24 cellular contexts compared by ENCODE assay signal in the genomic region with DNA sequence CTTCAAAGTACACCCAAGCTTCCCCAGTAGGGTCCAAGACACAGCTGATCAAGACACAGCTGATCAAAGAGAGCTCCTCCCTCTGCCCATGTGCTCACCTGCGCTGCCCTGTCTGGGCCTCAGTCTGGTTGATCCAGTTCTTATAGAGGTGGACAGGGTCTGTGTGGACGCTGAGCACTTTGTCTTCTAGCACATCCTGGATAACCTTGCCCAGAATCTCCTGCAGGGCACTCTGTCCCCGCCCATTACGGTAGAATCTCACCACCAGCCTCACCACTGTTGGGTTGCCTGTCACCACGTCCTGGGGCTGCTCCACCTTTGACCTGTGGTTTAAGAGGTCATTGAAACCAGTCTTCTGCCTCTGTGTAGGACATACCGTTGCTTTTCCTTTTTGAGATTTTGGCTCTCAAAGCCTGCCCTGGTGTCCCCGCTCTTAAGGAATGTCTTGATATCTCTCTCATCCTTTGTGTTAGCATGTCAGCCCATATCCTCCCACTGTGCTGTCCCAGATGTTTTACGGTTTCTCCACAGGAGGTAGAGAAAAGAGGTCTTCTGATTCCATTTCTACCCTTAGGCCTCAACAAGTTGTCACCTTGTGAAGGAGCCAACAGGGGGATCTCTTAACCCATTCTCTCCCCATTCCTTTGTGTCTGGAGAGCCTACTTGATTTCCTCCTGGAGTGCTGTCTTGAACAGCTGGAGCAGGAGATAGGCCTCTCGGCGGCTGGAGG. TPM values are rescaled to one million over a fixed set of nuclear protein-coding genes. Genes with fewer than 3 reads are reported as not detected.
"Had no signal": no experiment of that assay in that cellular context is flagged by ENCODE, and none has a peak within 500 bp of the region (broad histone marks: within the 10 kb centered on the region; RNA-seq: fewer than 3 reads in every experiment).

No MANE protein-coding gene starts in this region.

- H3K27ac ChIP-seq: heart left ventricle, neural progenitor cell, prostate gland, transverse colon, WERI-Rb-1 had no signal

- ATAC-seq: naive thymus-derived CD8-positive, alpha-beta T cell; stimulated activated naive B cell treated with anti-CD40 and anti-IgM and Interleukin-4, amounts not matched to agents 10 μg/mL and 1 μg/mL and 100 μg/mL, for 72 hours had no signal

- H3K9me3 ChIP-seq: heart left ventricle, prostate gland, transverse colon had no signal

- DNase-seq: activated CD4-positive, alpha-beta T cell treated with anti-CD3 and anti-CD28 coated beads for 1 hour; activated CD4-positive, alpha-beta T cell treated with anti-CD3 and anti-CD28 coated beads, Interleukin-2, amount 50 U/mL, for 1 hour; activated naive CD4-positive, alpha-beta T cell; activated T-cell treated with anti-CD3 and anti-CD28 coated beads, Interleukin-2, amount 50 U/mL, for 1 hour; amniotic stem cell; cerebellar nuclear complex; cortex of kidney; heart left ventricle; islet precursor cell; left cardiac atrium; naive thymus-derived CD8-positive, alpha-beta T cell; stimulated activated CD4-positive, alpha-beta T cell treated with anti-CD3 and anti-CD28 coated beads, Interleukin-2, amount 100 ng/mL, for 48 hours; stimulated activated CD8-positive, alpha-beta memory T cell treated with anti-CD3 and anti-CD28 coated beads, Interleukin-4, amount 100 ng/mL, for 48 hours; stimulated activated naive B cell treated with anti-CD40 and anti-IgM and Interleukin-4, amounts not matched to agents 10 μg/mL and 1 μg/mL and 100 μg/mL, for 72 hours; T-helper 1 cell; transverse colon; WERI-Rb-1 had no signal

- H3K9me3 Mint-ChIP-seq: naive thymus-derived CD8-positive, alpha-beta T cell; neural progenitor cell; stimulated activated naive B cell treated with anti-CD40 and anti-IgM and Interleukin-4, amounts not matched to agents 10 μg/mL and 1 μg/mL and 100 μg/mL, for 72 hours had no signal

- H3K27ac Mint-ChIP-seq: activated naive CD8-positive, alpha-beta T cell; neural progenitor cell; stimulated activated naive B cell treated with anti-CD40 and anti-IgM and Interleukin-4, amounts not matched to agents 10 μg/mL and 1 μg/mL and 100 μg/mL, for 72 hours had no signal

- H3K4me1 Mint-ChIP-seq: neural progenitor cell; stimulated activated naive B cell treated with anti-CD40 and anti-IgM and Interleukin-4, amounts not matched to agents 10 μg/mL and 1 μg/mL and 100 μg/mL, for 72 hours had no signal

- H3K36me3 ChIP-seq: heart left ventricle, neural progenitor cell, prostate gland, transverse colon had no signal

- H3K4me3 ChIP-seq: heart left ventricle, neural progenitor cell, prostate gland, transverse colon had no signal

- H3K36me3 Mint-ChIP-seq: activated naive CD8-positive, alpha-beta T cell; naive thymus-derived CD8-positive, alpha-beta T cell; stimulated activated naive B cell treated with anti-CD40 and anti-IgM and Interleukin-4, amounts not matched to agents 10 μg/mL and 1 μg/mL and 100 μg/mL, for 72 hours had no signal

- H3K27me3 ChIP-seq: heart left ventricle, neural progenitor cell, transverse colon had no signal

- H3K27me3 Mint-ChIP-seq: activated naive CD8-positive, alpha-beta T cell; stimulated activated naive B cell treated with anti-CD40 and anti-IgM and Interleukin-4, amounts not matched to agents 10 μg/mL and 1 μg/mL and 100 μg/mL, for 72 hours had no signal

- H3K4me3 Mint-ChIP-seq: activated naive CD8-positive, alpha-beta T cell; naive thymus-derived CD8-positive, alpha-beta T cell; neural progenitor cell; stimulated activated naive B cell treated with anti-CD40 and anti-IgM and Interleukin-4, amounts not matched to agents 10 μg/mL and 1 μg/mL and 100 μg/mL, for 72 hours had no signal

- H3K4me1 ChIP-seq: neural progenitor cell, prostate gland, transverse colon had no signal

RNA-seq across cellular contexts. Expression of gene TTC24, which starts 40.6 kb away (rescaled TPM):
- total RNA-seq: epithelial cell of proximal tubule, fibroblast of villous mesenchyme, left cardiac atrium, omental fat pad, prostate gland, temporal lobe, transverse colon had no signal
